In the genomic region with DNA sequence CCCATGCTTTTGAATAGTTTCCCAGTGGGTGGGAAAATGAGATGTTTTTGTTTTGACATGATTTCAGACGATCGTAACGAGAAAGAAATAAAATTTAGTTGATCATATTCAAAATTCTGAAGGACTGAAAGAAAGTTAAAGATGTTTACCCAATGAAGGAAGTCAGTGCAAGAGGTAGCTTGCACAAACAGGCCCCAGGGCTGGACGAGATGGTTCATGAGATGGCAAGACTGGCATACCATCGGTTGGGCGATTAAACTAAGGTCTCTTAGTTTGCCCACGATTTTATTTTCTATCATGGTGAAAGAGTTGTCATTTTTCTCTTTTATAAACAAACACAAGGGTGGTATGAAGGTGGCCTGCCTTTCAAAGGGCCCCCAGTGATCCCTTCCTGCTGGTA, we compare ENCODE assay signal across 22 cellular contexts.
"Had no signal": no experiment of that assay in that cellular context is flagged by ENCODE, and none has a peak within 500 bp of the region (broad histone marks: within the 10 kb centered on the region; RNA-seq: fewer than 3 reads in every experiment).

No MANE protein-coding gene starts in this region.

- H3K4me1 ChIP-seq: stomach, suprapubic skin, testis, thyroid gland, tibial artery, tibial nerve, transverse colon, upper lobe of left lung, upper lobe of right lung, uterus, vagina had no signal

- H3K9me3 ChIP-seq: stomach, suprapubic skin, testis, thoracic aorta, thyroid gland, tibial artery, transverse colon, upper lobe of left lung, upper lobe of right lung, uterus, vagina had no signal

- DNase-seq: stimulated activated CD4-positive, alpha-beta T cell treated with anti-CD3 and anti-CD28 coated beads, Interleukin-2, amount 100 ng/mL, for 24 hours; stimulated activated CD4-positive, alpha-beta T cell treated with anti-CD3 and anti-CD28 coated beads, Interleukin-2, amount 100 ng/mL, for 48 hours; stimulated activated CD4-positive, alpha-beta T cell treated with anti-CD3 and anti-CD28 coated beads, Interleukin-4, amount 100 ng/mL, for 1 hour; stimulated activated CD4-positive, alpha-beta T cell treated with anti-CD3 and anti-CD28 coated beads, Interleukin-4, amount 100 ng/mL, for 24 hours; stimulated activated CD4-positive, alpha-beta T cell treated with anti-CD3 and anti-CD28 coated beads, Interleukin-4, amount 100 ng/mL, for 4 hours; stimulated activated CD8-positive, alpha-beta memory T cell treated with anti-CD3 and anti-CD28 coated beads, Interleukin-4, amount 100 ng/mL, for 48 hours; stimulated activated naive B cell treated with anti-CD40 and anti-IgM and Interleukin-4, amounts not matched to agents 10 μg/mL and 1 μg/mL and 100 μg/mL, for 72 hours; stimulated activated naive CD4-positive, alpha-beta T cell; stimulated activated naive CD8-positive, alpha-beta T cell treated with anti-CD3 and anti-CD28 coated beads, Interleukin-15, amount 100 ng/mL, for 72 hours; stimulated activated naive CD8-positive, alpha-beta T cell treated with anti-CD3 and anti-CD28 coated beads, Interleukin-15, Interleukin-2, amounts not matched to agents 100 U/mL and 50 U/mL, for 24 hours; stomach; testis; thyroid gland; tibial artery; transverse colon; upper lobe of left lung; upper lobe of right lung; uterus had no signal

- H3K27me3 ChIP-seq: testis, thyroid gland, tibial artery, tibial nerve, upper lobe of left lung, upper lobe of right lung, uterus, vagina had no signal

- H3K27ac ChIP-seq: stomach, suprapubic skin, testis, thoracic aorta, thyroid gland, tibial artery, tibial nerve, transverse colon, upper lobe of left lung, upper lobe of right lung, uterus, vagina had no signal

- H3K4me3 ChIP-seq: stomach, suprapubic skin, testis, thoracic aorta, thyroid gland, tibial artery, tibial nerve, transverse colon, upper lobe of left lung, upper lobe of right lung, uterus, vagina had no signal

- H3K36me3 ChIP-seq: stomach, suprapubic skin, thoracic aorta, thyroid gland, tibial artery, tibial nerve, transverse colon, upper lobe of left lung, upper lobe of right lung, uterus, vagina had no signal
